ENCODE assay signal across 30 cellular contexts in the genomic region with DNA sequence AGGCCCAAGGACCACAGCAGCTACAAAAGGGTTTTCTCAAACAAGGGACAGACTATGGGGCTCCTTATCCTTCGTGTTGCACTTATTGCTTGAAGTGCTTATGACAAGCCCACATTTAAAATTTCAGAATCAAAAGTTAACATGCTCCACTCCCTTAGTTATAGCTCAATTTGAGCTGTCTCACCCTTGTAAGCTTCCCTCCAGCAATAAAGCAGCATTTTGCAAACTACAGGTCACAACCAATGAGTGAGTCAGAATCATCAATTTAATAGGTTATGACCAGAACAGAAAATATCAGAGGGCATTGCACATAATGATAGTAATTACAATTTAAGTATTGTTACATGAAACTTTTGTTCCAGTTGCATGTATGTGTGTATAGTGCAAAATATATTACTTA.
"Had no signal": no experiment of that assay in that cellular context is flagged by ENCODE, and none has a peak within 500 bp of the region (broad histone marks: within the 10 kb centered on the region; RNA-seq: fewer than 3 reads in every experiment).

No MANE protein-coding gene starts in this region.

- H3K27me3 ChIP-seq: body of pancreas, esophagus squamous epithelium had no signal

- H3K4me3 ChIP-seq: body of pancreas, esophagus squamous epithelium had no signal

- H3K27me3 Mint-ChIP-seq: activated B cell treated with CpG ODN at 0.5 μM for 24 hours; activated CD8-positive, alpha-beta T cell treated with anti-CD3 and anti-CD28 coated beads for 36 hours; activated naive CD4-positive, alpha-beta T cell treated with anti-CD3 and anti-CD28 coated beads, Interleukin-2, amount 50 U/mL, for 24 hours; activated naive CD8-positive, alpha-beta T cell treated with anti-CD3 and anti-CD28 coated beads, Interleukin-2, amount 10 ng/mL, durations not matched to agents 7 days and 5 days; effector memory CD8-positive, alpha-beta T cell; T-helper 17 cell had no signal

- H3K4me1 Mint-ChIP-seq: activated naive CD8-positive, alpha-beta T cell treated with anti-CD3 and anti-CD28 coated beads, Interleukin-2, amount 10 ng/mL, durations not matched to agents 7 days and 5 days had no signal

- H3K27ac ChIP-seq: body of pancreas, epithelial cell of prostate, esophagus squamous epithelium, WERI-Rb-1 had no signal

- H3K4me1 ChIP-seq: body of pancreas, esophagus squamous epithelium had no signal

- H3K36me3 ChIP-seq: esophagus squamous epithelium, WERI-Rb-1 had no signal

- DNase-seq: activated B cell treated with CpG ODN at 0.5 μM for 24 hours; activated CD4-positive, alpha-beta T cell treated with anti-CD3 and anti-CD28 coated beads for 48 hours; activated CD4-positive, alpha-beta T cell treated with anti-CD3 and anti-CD28 coated beads, Interleukin-2, amount 50 U/mL, for 1 hour; activated CD4-positive, alpha-beta T cell treated with anti-CD3 and anti-CD28 coated beads, Interleukin-2, amount 50 U/mL, for 48 hours; activated CD8-positive, alpha-beta memory T cell treated with anti-CD3 and anti-CD28 coated beads for 24 hours; activated CD8-positive, alpha-beta T cell treated with anti-CD3 and anti-CD28 coated beads for 36 hours; activated effector memory CD4-positive, alpha-beta T cell treated with anti-CD3 and anti-CD28 coated beads, Interleukin-2, amount 50 U/mL, for 16 hours; activated naive CD4-positive, alpha-beta T cell treated with anti-CD3 and anti-CD28 coated beads for 36 hours; activated naive CD8-positive, alpha-beta T cell treated with anti-CD3 and anti-CD28 coated beads, Interleukin-2, amount 10 ng/mL, durations not matched to agents 7 days and 5 days; activated T-cell treated with anti-CD3 and anti-CD28 coated beads, Interleukin-2, amount 50 U/mL, for 1 hour; activated T-cell treated with anti-CD3 and anti-CD28 coated beads, Interleukin-2, amount 50 U/mL, for 48 hours; amygdala; aorta; body of pancreas; caudate nucleus; cortex of kidney; dermis blood vessel endothelial cell; effector CD4-positive, alpha-beta T cell; effector memory CD8-positive, alpha-beta T cell; esophagus squamous epithelium; head of caudate nucleus; hippocampal formation; T-helper 17 cell; T1000; WERI-Rb-1 had no signal

- H3K27ac Mint-ChIP-seq: activated B cell treated with CpG ODN at 0.5 μM for 24 hours; activated CD8-positive, alpha-beta T cell treated with anti-CD3 and anti-CD28 coated beads for 36 hours; activated naive CD4-positive, alpha-beta T cell treated with anti-CD3 and anti-CD28 coated beads for 36 hours; activated naive CD4-positive, alpha-beta T cell treated with anti-CD3 and anti-CD28 coated beads, Interleukin-2, amount 50 U/mL, for 24 hours; activated naive CD8-positive, alpha-beta T cell treated with anti-CD3 and anti-CD28 coated beads, Interleukin-2, amount 10 ng/mL, durations not matched to agents 7 days and 5 days; activated T-helper 1 cell treated with anti-CD3 and anti-CD28 coated beads, Interleukin-12 subunit alpha, Interleukin-12 subunit beta, Interleukin-2, Interleukin-4 antibody, amounts not matched to agents 30 ng/mL and 10 ng/mL and 1 ng/mL, durations not matched to agents 14 hours and 24 hours and 36 hours; activated T-helper 2 cell treated with anti-CD3 and anti-CD28 coated beads, Interferon-gamma antibody, Interleukin-2, Interleukin-4, amounts not matched to agents 10 μg/mL and 5 μg/mL and 100 μg/mL, durations not matched to agents 14 hours and 24 hours and 36 hours; effector memory CD8-positive, alpha-beta T cell; T-helper 17 cell; T-helper 2 cell treated with Interferon-gamma antibody and Interleukin-4, amounts not matched to agents 5 μg/mL and 100 μg/mL, for 36 hours had no signal

- H3K4me3 Mint-ChIP-seq: activated B cell treated with CpG ODN at 0.5 μM for 24 hours; activated CD8-positive, alpha-beta T cell treated with anti-CD3 and anti-CD28 coated beads for 36 hours; activated naive CD4-positive, alpha-beta T cell treated with anti-CD3 and anti-CD28 coated beads for 36 hours; activated naive CD4-positive, alpha-beta T cell treated with anti-CD3 and anti-CD28 coated beads, Interleukin-2, amount 50 U/mL, for 24 hours; activated naive CD8-positive, alpha-beta T cell treated with anti-CD3 and anti-CD28 coated beads, Interleukin-2, amount 10 ng/mL, durations not matched to agents 7 days and 5 days; activated T-helper 1 cell treated with anti-CD3 and anti-CD28 coated beads, Interleukin-12 subunit alpha, Interleukin-12 subunit beta, Interleukin-2, Interleukin-4 antibody, amounts not matched to agents 30 ng/mL and 10 ng/mL and 1 ng/mL, durations not matched to agents 14 hours and 24 hours and 36 hours; effector memory CD8-positive, alpha-beta T cell; T-helper 17 cell; T-helper 2 cell treated with Interferon-gamma antibody and Interleukin-4, amounts not matched to agents 5 μg/mL and 100 μg/mL, for 36 hours had no signal

- H3K9me3 ChIP-seq: body of pancreas, esophagus squamous epithelium had no signal

- ATAC-seq: activated CD8-positive, alpha-beta T cell treated with anti-CD3 and anti-CD28 coated beads for 36 hours; body of pancreas; effector memory CD8-positive, alpha-beta T cell; T-helper 17 cell had no signal

- H3K9me3 Mint-ChIP-seq: activated B cell treated with CpG ODN at 0.5 μM for 24 hours; activated naive CD4-positive, alpha-beta T cell treated with anti-CD3 and anti-CD28 coated beads, Interleukin-2, amount 50 U/mL, for 24 hours; activated T-helper 1 cell treated with anti-CD3 and anti-CD28 coated beads, Interleukin-12 subunit alpha, Interleukin-12 subunit beta, Interleukin-2, Interleukin-4 antibody, amounts not matched to agents 30 ng/mL and 10 ng/mL and 1 ng/mL, durations not matched to agents 14 hours and 24 hours and 36 hours; effector memory CD8-positive, alpha-beta T cell; T-helper 2 cell treated with Interferon-gamma antibody and Interleukin-4, amounts not matched to agents 5 μg/mL and 100 μg/mL, for 36 hours had no signal
